10 cellular contexts compared by ENCODE assay signal in genomic region chr3:3110299-3110630, GRCh38. TPM values are rescaled to one million over a fixed set of nuclear protein-coding genes. Genes with fewer than 3 reads are reported as not detected.
DNase-seq lines count a peak whose midpoint lies in the region; ATAC-seq, FAIRE-seq and TF ChIP-seq lines count a peak whose summit lies in the region.
"Had no signal": no experiment of that assay in that cellular context is flagged by ENCODE, and none has a peak within 500 bp of the region (broad histone marks: within the 10 kb centered on the region; RNA-seq: fewer than 3 reads in every experiment).

Gene IL5RA, minus strand, starts transcription at chr3:3110374. Its CDS starts 5,390 bp downstream, at chr3:3104984.

- H3K36me3 ChIP-seq in pancreas, result no peaks in the 10 kb centered on the region

- H3K9me3 ChIP-seq in pancreas, result no peaks in the 10 kb centered on the region

- DNase-seq in NCI-H2107 treated with DMSO at 0.1 percent for 48 hours (lab: John Stamatoyannopoulos, UW; ENCODE audit: unreplicated experiment), result peak; percentile 33
- DNase-seq in NCI-H2107 (lab: John Stamatoyannopoulos, UW), result no peak
- peak; percentile 12 for DNase-seq in astrocyte of the hippocampus (ENCODE audit: low read depth, low spot score)
- no peak for DNase-seq in pancreas
- no peak for DNase-seq in activated effector memory CD4-positive, alpha-beta T cell treated with anti-CD3 and anti-CD28 coated beads, Interleukin-2, amount 50 U/mL, for 16 hours
- DNase-seq in activated CD4-positive, CD25-positive, alpha-beta regulatory T cell treated with anti-CD3 and anti-CD28 coated beads, Interleukin-2, amount 50 U/mL, for 72 hours, result no peak

- ATAC-seq in HG03442 (IDR thresholded peaks at IDR 0.05; ENCODE audit: unreplicated experiment), result peak; percentile 63
- peak in 3 of 4 donors; percentile 53 to 73 (median 67) for ATAC-seq in pancreas
- no peak for ATAC-seq in HG02885 (IDR thresholded peaks at IDR 0.05; ENCODE audit: poor library complexity, unreplicated experiment)

- H3K4me3 ChIP-seq in pancreas, result no peak within 1 kb of the TSS

- H3K27me3 ChIP-seq in pancreas, result no peaks in the 10 kb centered on the region

- intact Hi-C loops in pancreas (cut with DNase I), result no loop called here

- 11 to 23% methylated on average over 4 of the region's 4 CpGs for WGBS in pancreas, 2 donors

- H3K4me1 ChIP-seq in pancreas, result no peaks in the 10 kb centered on the region

- no peak for FAIRE-seq in pancreas (lab: Jason Lieb, UNC)

- TF ChIP-seq CTCF in pancreas (IDR thresholded peaks at IDR 0.05), result no peak

- H3K27ac ChIP-seq in pancreas, result no peak within 1 kb of the TSS

RNA-seq across cellular contexts. Expression of gene IL5RA, which starts in this region (rescaled TPM):
- total RNA-seq in pancreas, result under 1 TPM in 3 of 6 donors, not detected in 3; 0.04 to 0.14 (median 0.12) TPM
- under 1 TPM; 0.15 to 0.35 TPM for polyA plus RNA-seq in pancreas
- total RNA-seq: glomerular endothelial cell had no signal
- polyA plus RNA-seq: BJ had no signal

Comparison
In these comparisons a context has a peak if more than half of its experiments do, and no peak if none do; other contexts are left out.
1. DNase-seq: peak in NCI-H2107 treated with DMSO at 0.1 percent for 48 hours (single experiment) and astrocyte of the hippocampus (single experiment); none in NCI-H2107 (single experiment), pancreas (0 of 6), activated effector memory CD4-positive, alpha-beta T cell treated with anti-CD3 and anti-CD28 coated beads, Interleukin-2, amount 50 U/mL, for 16 hours (single experiment) and activated CD4-positive, CD25-positive, alpha-beta regulatory T cell treated with anti-CD3 and anti-CD28 coated beads, Interleukin-2, amount 50 U/mL, for 72 hours (single experiment).
2. Peak in ATAC-seq in pancreas; RNA of the gene not detected or under 1 TPM.